1 cellular context compared by ENCODE assay signal in genomic region chr6:10146723-10147451, GRCh38.
A peak's percentile ranks its signal among the peaks of the same experiment; 100 is the strongest.
TF ChIP-seq lines count a peak whose summit lies in the region.

No MANE protein-coding gene starts in this region.

TF ChIP-seq in K562, 482 proteins besides CTCF, POLR2A, EP300 and RAD21 (continued from another document and continues in another):
- TF ChIP-seq CHD7 (IDR thresholded peaks at IDR 0.05; ENCODE audit: low read depth, low read length) (no peak), MXI1 (IDR thresholded peaks at IDR 0.05; ENCODE audit: low read depth, low read length) (no peak), MTF1 (CRISPR knock-in tag; IDR thresholded peaks at IDR 0.05; ENCODE audit: borderline replicate concordance) (no peak), RBM14 (IDR thresholded peaks at IDR 0.05; ENCODE audit: borderline replicate concordance, insufficient read depth, low read depth, low read length) (no peak), PHB2 (IDR thresholded peaks at IDR 0.05; ENCODE audit: low read depth) (no peak), KAT2B (IDR thresholded peaks at IDR 0.05; ENCODE audit: low read depth, low read length) (no peak), PTRF (tag; IDR thresholded peaks at IDR 0.05) (no peak), ZNF766 (CRISPR knock-in tag; conservative IDR thresholded peaks at IDR 0.05) (peak; percentile 62; the same call in 1 of the 2 replicates), ZNF586 (CRISPR knock-in tag; conservative IDR thresholded peaks at IDR 0.05) (no peak), CBX2 (IDR thresholded peaks at IDR 0.05; ENCODE audit: insufficient read depth, low read length, poor library complexity, severe bottlenecking) (no peak), CHD1 (IDR thresholded peaks at IDR 0.05; ENCODE audit: low read length) (no peak), ILF3 (IDR thresholded peaks at IDR 0.05; ENCODE audit: borderline replicate concordance) (no peak), ZNF232 (CRISPR knock-in tag; IDR thresholded peaks at IDR 0.05) (no peak), ZNF143 (CRISPR knock-in tag; IDR thresholded peaks at IDR 0.05) (peak; percentile 81), KLF13 (tag; IDR thresholded peaks at IDR 0.05; ENCODE audit: borderline replicate concordance, low read depth) (no peak), HNRNPH1 (optimal IDR thresholded peaks at IDR 0.05; ENCODE audit: low read depth, low read length) (no peak), FOXK2 (conservative IDR thresholded peaks at IDR 0.05 in 1 of 2, IDR thresholded peaks at IDR 0.05 in 1 of 2; ENCODE audit: low read depth in 2 of 2) (0 out of 4 replicates have a peak, but pooled peaks of 1 of the 2 experiments have one; percentile 62), HOMEZ (CRISPR knock-in tag; IDR thresholded peaks at IDR 0.05) (no peak), ZSCAN32 (CRISPR knock-in tag; IDR thresholded peaks at IDR 0.05) (no peak), TRIM28 (IDR thresholded peaks at IDR 0.05) (no peak), ZC3H11A (IDR thresholded peaks at IDR 0.05; ENCODE audit: low read depth, low read length) (no peak), ZFP1 (CRISPR knock-in tag; IDR thresholded peaks at IDR 0.05) (peak; percentile 78), BDP1 (IDR thresholded peaks at IDR 0.05; ENCODE audit: insufficient read depth, insufficient read length) (no peak), TCF7 (IDR thresholded peaks at IDR 0.05; ENCODE audit: borderline replicate concordance) (no peak), TCF3 (CRISPR knock-in tag; IDR thresholded peaks at IDR 0.05) (no peak), DIDO1 (tag; IDR thresholded peaks at IDR 0.05; ENCODE audit: low read depth) (peak; percentile 87), ZNF24 (IDR thresholded peaks at IDR 0.05) (no peak)
- TF ChIP-seq, protein P1, sequence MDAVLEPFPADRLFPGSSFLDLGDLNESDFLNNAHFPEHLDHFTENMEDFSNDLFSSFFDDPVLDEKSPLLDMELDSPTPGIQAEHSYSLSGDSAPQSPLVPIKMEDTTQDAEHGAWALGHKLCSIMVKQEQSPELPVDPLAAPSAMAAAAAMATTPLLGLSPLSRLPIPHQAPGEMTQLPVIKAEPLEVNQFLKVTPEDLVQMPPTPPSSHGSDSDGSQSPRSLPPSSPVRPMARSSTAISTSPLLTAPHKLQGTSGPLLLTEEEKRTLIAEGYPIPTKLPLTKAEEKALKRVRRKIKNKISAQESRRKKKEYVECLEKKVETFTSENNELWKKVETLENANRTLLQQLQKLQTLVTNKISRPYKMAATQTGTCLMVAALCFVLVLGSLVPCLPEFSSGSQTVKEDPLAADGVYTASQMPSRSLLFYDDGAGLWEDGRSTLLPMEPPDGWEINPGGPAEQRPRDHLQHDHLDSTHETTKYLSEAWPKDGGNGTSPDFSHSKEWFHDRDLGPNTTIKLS (IDR thresholded peaks at IDR 0.05; ENCODE audit: borderline replicate concordance, low read depth), result peak; percentile 39
- TF ChIP-seq, protein P2, sequence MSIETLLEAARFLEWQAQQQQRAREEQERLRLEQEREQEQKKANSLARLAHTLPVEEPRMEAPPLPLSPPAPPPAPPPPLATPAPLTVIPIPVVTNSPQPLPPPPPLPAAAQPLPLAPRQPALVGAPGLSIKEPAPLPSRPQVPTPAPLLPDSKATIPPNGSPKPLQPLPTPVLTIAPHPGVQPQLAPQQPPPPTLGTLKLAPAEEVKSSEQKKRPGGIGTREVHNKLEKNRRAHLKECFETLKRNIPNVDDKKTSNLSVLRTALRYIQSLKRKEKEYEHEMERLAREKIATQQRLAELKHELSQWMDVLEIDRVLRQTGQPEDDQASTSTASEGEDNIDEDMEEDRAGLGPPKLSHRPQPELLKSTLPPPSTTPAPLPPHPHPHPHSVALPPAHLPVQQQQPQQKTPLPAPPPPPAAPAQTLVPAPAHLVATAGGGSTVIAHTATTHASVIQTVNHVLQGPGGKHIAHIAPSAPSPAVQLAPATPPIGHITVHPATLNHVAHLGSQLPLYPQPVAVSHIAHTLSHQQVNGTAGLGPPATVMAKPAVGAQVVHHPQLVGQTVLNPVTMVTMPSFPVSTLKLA (conservative IDR thresholded peaks at IDR 0.05), result peak; percentile 12 to 48; a peak in 1 of 4 replicates
- TF ChIP-seq, protein P3, sequence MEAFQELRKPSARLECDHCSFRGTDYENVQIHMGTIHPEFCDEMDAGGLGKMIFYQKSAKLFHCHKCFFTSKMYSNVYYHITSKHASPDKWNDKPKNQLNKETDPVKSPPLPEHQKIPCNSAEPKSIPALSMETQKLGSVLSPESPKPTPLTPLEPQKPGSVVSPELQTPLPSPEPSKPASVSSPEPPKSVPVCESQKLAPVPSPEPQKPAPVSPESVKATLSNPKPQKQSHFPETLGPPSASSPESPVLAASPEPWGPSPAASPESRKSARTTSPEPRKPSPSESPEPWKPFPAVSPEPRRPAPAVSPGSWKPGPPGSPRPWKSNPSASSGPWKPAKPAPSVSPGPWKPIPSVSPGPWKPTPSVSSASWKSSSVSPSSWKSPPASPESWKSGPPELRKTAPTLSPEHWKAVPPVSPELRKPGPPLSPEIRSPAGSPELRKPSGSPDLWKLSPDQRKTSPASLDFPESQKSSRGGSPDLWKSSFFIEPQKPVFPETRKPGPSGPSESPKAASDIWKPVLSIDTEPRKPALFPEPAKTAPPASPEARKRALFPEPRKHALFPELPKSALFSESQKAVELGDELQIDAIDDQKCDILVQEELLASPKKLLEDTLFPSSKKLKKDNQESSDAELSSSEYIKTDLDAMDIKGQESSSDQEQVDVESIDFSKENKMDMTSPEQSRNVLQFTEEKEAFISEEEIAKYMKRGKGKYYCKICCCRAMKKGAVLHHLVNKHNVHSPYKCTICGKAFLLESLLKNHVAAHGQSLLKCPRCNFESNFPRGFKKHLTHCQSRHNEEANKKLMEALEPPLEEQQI (IDR thresholded peaks at IDR 0.05), result peak; percentile 25; the same call in 1 of the 2 replicates
- TF ChIP-seq, protein P4, sequence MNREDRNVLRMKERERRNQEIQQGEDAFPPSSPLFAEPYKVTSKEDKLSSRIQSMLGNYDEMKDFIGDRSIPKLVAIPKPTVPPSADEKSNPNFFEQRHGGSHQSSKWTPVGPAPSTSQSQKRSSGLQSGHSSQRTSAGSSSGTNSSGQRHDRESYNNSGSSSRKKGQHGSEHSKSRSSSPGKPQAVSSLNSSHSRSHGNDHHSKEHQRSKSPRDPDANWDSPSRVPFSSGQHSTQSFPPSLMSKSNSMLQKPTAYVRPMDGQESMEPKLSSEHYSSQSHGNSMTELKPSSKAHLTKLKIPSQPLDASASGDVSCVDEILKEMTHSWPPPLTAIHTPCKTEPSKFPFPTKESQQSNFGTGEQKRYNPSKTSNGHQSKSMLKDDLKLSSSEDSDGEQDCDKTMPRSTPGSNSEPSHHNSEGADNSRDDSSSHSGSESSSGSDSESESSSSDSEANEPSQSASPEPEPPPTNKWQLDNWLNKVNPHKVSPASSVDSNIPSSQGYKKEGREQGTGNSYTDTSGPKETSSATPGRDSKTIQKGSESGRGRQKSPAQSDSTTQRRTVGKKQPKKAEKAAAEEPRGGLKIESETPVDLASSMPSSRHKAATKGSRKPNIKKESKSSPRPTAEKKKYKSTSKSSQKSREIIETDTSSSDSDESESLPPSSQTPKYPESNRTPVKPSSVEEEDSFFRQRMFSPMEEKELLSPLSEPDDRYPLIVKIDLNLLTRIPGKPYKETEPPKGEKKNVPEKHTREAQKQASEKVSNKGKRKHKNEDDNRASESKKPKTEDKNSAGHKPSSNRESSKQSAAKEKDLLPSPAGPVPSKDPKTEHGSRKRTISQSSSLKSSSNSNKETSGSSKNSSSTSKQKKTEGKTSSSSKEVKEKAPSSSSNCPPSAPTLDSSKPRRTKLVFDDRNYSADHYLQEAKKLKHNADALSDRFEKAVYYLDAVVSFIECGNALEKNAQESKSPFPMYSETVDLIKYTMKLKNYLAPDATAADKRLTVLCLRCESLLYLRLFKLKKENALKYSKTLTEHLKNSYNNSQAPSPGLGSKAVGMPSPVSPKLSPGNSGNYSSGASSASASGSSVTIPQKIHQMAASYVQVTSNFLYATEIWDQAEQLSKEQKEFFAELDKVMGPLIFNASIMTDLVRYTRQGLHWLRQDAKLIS (CRISPR knock-in tag; IDR thresholded peaks at IDR 0.05), result no peak
